In the genomic region with DNA sequence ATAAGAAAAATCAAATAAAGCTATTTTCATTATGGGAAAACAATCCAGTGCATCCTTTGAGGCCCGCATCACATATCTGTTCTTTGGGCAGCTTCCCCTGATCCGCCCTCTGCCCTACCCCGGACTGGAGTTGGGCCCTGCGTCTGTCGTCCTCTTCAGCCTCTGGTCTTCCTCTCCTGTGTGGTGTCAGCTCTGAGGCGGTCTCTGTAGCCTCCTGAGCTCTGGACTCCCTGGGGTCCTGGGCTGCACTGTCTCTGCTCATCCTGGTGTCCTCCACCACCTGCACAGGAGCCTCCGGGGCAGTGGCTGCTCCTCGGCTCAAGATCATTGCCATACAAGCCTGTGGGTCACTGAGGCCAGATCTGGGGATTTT, we compare ENCODE assay signal across 16 cellular contexts. TPM values are rescaled to one million over a fixed set of nuclear protein-coding genes. Genes with fewer than 3 reads are reported as not detected.
DNase-seq lines count a peak whose midpoint lies in the region; ATAC-seq, FAIRE-seq and TF ChIP-seq lines count a peak whose summit lies in the region.
"Had no signal": no experiment of that assay in that cellular context is flagged by ENCODE, and none has a peak within 500 bp of the region (broad histone marks: within the 10 kb centered on the region; RNA-seq: fewer than 3 reads in every experiment).

No MANE protein-coding gene starts in this region.

- H3K36me3 ChIP-seq in spleen = peaks cover 0 to 70% (median 36%) of the 10 kb centered on the region in 6 donors
- H3K36me3 ChIP-seq: ovary had no signal

- ATAC-seq in GM18519 (IDR thresholded peaks at IDR 0.05; ENCODE audit: low FRiP score, unreplicated experiment) = peak; percentile 21
- peak; percentile 21 for ATAC-seq in HG03039 (IDR thresholded peaks at IDR 0.05; ENCODE audit: unreplicated experiment)
- ATAC-seq in GM18907 (IDR thresholded peaks at IDR 0.05; ENCODE audit: unreplicated experiment) = no peak
- ATAC-seq: gastroesophageal sphincter had no signal

- WGBS in spleen, 5 donors = 67 to 94% (median 76%) methylated on average over 7 to 8 of the region's 8 CpGs

- in situ Hi-C loops in GM13976 (cut with MboI; ENCODE audit: low sequenced_read_pairs, unreplicated experiment) = no loop called here

- intact Hi-C loops in spleen (cut with DNase I; ENCODE audit: low total_unique reads) = no loop called here

- FAIRE-seq in frontal cortex (lab: Jason Lieb, UNC) = no peak

- no peak for DNase-seq in caudate nucleus (lab: John Stamatoyannopoulos, UW)
- no peak for DNase-seq in spleen
- DNase-seq in GM13976 (ENCODE audit: low spot score) = no peak
- no peak for DNase-seq in frontal cortex (ENCODE audit: low spot score in 2 of 2)
- no peak for DNase-seq in GM10248 (ENCODE audit: extremely low spot score)
- DNase-seq: activated CD4-positive, alpha-beta T cell treated with anti-CD3 and anti-CD28 coated beads, Interleukin-2, amount 50 U/mL, for 48 hours; activated T-cell treated with anti-CD3 and anti-CD28 coated beads, Interleukin-2, amount 50 U/mL, for 24 hours; Calu3; dermis blood vessel endothelial cell had no signal

- CTCF ChIA-PET in GM10248 (lab: Yijun Ruan, JAX) = interaction anchor here (0.8 to 4.0 kb wide), 11 partner anchors 10 to 839 kb away, joined by 3 to 59 read pairs (median 5); a partner anchor contains a TSS

- peak overlapping the region; percentile 48 for H3K27ac ChIP-seq in caudate nucleus (ENCODE audit: low read depth, low read length)
- H3K27ac ChIP-seq in spleen = peak overlapping the region in 5 of 8 donors; percentile 12 to 66 (median 40)
- H3K27ac ChIP-seq: gastroesophageal sphincter, left lung, ovary, thoracic aorta had no signal

- POLR2A ChIA-PET in GM10248 (lab: Yijun Ruan, JAX) = interaction anchor here (1.5 kb wide), 1 partner anchor 9 kb away, joined by 10 read pairs; no protein-coding TSS in a partner anchor

- peaks cover 0 to 12% (median 1%) of the 10 kb centered on the region in 6 donors for H3K4me1 ChIP-seq in spleen
- H3K4me1 ChIP-seq: gastroesophageal sphincter, left lung had no signal

- H3K27me3 ChIP-seq in spleen (replicated peaks in 1 of 7) = no peaks in the 10 kb centered on the region
- H3K27me3 ChIP-seq: gastroesophageal sphincter, left lung, ovary had no signal

- H3K4me3 ChIP-seq in spleen = no peak overlapping the region
- H3K4me3 ChIP-seq: gastroesophageal sphincter, left lung, ovary, thoracic aorta had no signal

- H3K9me3 ChIP-seq in spleen = no peaks in the 10 kb centered on the region
- H3K9me3 ChIP-seq: gastroesophageal sphincter, left lung, ovary, thoracic aorta had no signal

- no peak for TF ChIP-seq POLR2A in spleen (IDR thresholded peaks at IDR 0.05)

- no peak for TF ChIP-seq CTCF in spleen (IDR thresholded peaks at IDR 0.05 in 8 of 11, conservative IDR thresholded peaks at IDR 0.05 in 3 of 11)
- TF ChIP-seq CTCF in GM13976 (IDR thresholded peaks at IDR 0.05; ENCODE audit: borderline replicate concordance, control extremely low read depth, extremely low read depth, insufficient read depth, missing control alignments) = no peak
- TF ChIP-seq CTCF in GM10248 (IDR thresholded peaks at IDR 0.05; ENCODE audit: control extremely low read depth, extremely low read depth, low read depth, missing control alignments) = no peak

RNA-seq across cellular contexts. Expression of a gene that starts 7.4 kb away (rescaled TPM):
- total RNA-seq in spleen = 10 to 100 TPM in 6 of 7 donors, 1 to 10 TPM in 1; 8.9 to 18.6 (median 13.6) TPM
- polyA plus RNA-seq in spleen = 10 to 100 TPM; 13.9 to 17.6 (median 17.1) TPM
- total RNA-seq in frontal cortex = 7.7 TPM

RNA-seq across cellular contexts. Expression of a gene that starts 18.6 kb away (rescaled TPM):
- 100 to 1,000 TPM; 250 to 448 (median 305) TPM for total RNA-seq in spleen
- 100 to 1,000 TPM; 281 to 402 (median 287) TPM for polyA plus RNA-seq in spleen
- total RNA-seq in frontal cortex = 186 TPM

RNA-seq across cellular contexts. Expression of a gene that starts 48.4 kb away (rescaled TPM):
- total RNA-seq in spleen (100 to 1,000 TPM in 6 of 7 donors, 10 to 100 TPM in 1; 99.9 to 161 (median 134) TPM), frontal cortex (26.5 TPM)
- 10 to 100 TPM; 45.5 to 73.7 (median 58.0) TPM for polyA plus RNA-seq in spleen

RNA-seq across cellular contexts. Expression of a gene that starts 50.5 kb away (rescaled TPM):
- 100 to 1,000 TPM in 1 of 7 donors, 10 to 100 TPM in 6; 42.2 to 112 (median 53.4) TPM for total RNA-seq in spleen
- 100 to 1,000 TPM; 109 to 129 (median 122) TPM for polyA plus RNA-seq in spleen
- 44.8 TPM for total RNA-seq in frontal cortex
